In genomic region chr11:94668240-94668793, GRCh38 we compare ENCODE assay signal across 29 cellular contexts.
"Had no signal": no experiment of that assay in that cellular context is flagged by ENCODE, and none has a peak within 500 bp of the region (broad histone marks: within the 10 kb centered on the region; RNA-seq: fewer than 3 reads in every experiment).

No MANE protein-coding gene starts in this region.

- H3K27me3 ChIP-seq: neural progenitor cell, pancreas, spleen, suprapubic skin, thyroid gland, tibial nerve, upper lobe of left lung, vagina had no signal

- ATAC-seq: naive thymus-derived CD8-positive, alpha-beta T cell; natural killer cell treated with Interleukin-12 subunit alpha and Interleukin-12 subunit beta and Interleukin-15 and Interleukin-18, amount 100 ng/mL, for 72 hours; pancreas; right cardiac atrium; sciatic nerve; stimulated activated memory B cell treated with anti-CD40 and anti-IgM and Interleukin-4, amounts not matched to agents 10 μg/mL and 1 μg/mL and 100 μg/mL, for 72 hours; stimulated activated naive CD8-positive, alpha-beta T cell treated with anti-CD3 and anti-CD28 coated beads, Interleukin-15, amount 100 ng/mL, for 72 hours; stimulated activated naive CD8-positive, alpha-beta T cell treated with anti-CD3 and anti-CD28 coated beads, Interleukin-15, Interleukin-2, amounts not matched to agents 100 U/mL and 50 U/mL, for 24 hours had no signal

- H3K9ac ChIP-seq: neural progenitor cell had no signal

- H3K27ac ChIP-seq: neural progenitor cell, pancreas, prostate gland, skin epidermis, spleen, suprapubic skin, thoracic aorta, thyroid gland, tibial nerve, upper lobe of left lung, vagina had no signal

- DNase-seq: naive B cell; naive thymus-derived CD8-positive, alpha-beta T cell; occipital lobe; pancreas; right cardiac atrium; spleen; stimulated activated CD4-positive, alpha-beta T cell treated with anti-CD3 and anti-CD28 coated beads, Interleukin-12 subunit alpha, Interleukin-12 subunit beta, amount 100 ng/mL, for 4 hours; stimulated activated CD4-positive, alpha-beta T cell treated with anti-CD3 and anti-CD28 coated beads, Interleukin-1b, Interleukin-23, amount 100 ng/mL, for 48 hours; stimulated activated CD4-positive, alpha-beta T cell treated with anti-CD3 and anti-CD28 coated beads, Interleukin-4, amount 100 ng/mL, for 1 hour; stimulated activated CD4-positive, alpha-beta T cell treated with anti-CD3 and anti-CD28 coated beads, Interleukin-4, amount 100 ng/mL, for 4 hours; stimulated activated CD8-positive, alpha-beta memory T cell treated with anti-CD3 and anti-CD28 coated beads, Interleukin-4, amount 100 ng/mL, for 48 hours; stimulated activated naive CD4-positive, alpha-beta T cell; stimulated activated naive CD8-positive, alpha-beta T cell treated with anti-CD3 and anti-CD28 coated beads, Interleukin-15, amount 100 ng/mL, for 72 hours; stimulated activated naive CD8-positive, alpha-beta T cell treated with anti-CD3 and anti-CD28 coated beads, Interleukin-15, Interleukin-2, amounts not matched to agents 100 U/mL and 50 U/mL, for 24 hours; thyroid gland; trophoblast cell; upper lobe of left lung had no signal

- H3K27me3 Mint-ChIP-seq: stimulated activated naive CD8-positive, alpha-beta T cell treated with anti-CD3 and anti-CD28 coated beads, Interleukin-15, amount 100 ng/mL, for 72 hours had no signal

- H3K4me1 ChIP-seq: neural progenitor cell, pancreas, prostate gland, spleen, suprapubic skin, thyroid gland, tibial nerve, upper lobe of left lung, vagina had no signal

- H3K4me3 ChIP-seq: neural progenitor cell, pancreas, prostate gland, skin epidermis, smooth muscle cell, spleen, suprapubic skin, thoracic aorta, thyroid gland, tibial nerve, upper lobe of left lung, vagina had no signal

- H3K4me1 Mint-ChIP-seq: naive B cell; naive thymus-derived CD8-positive, alpha-beta T cell; stimulated activated memory B cell treated with anti-CD40 and anti-IgM and Interleukin-4, amounts not matched to agents 10 μg/mL and 1 μg/mL and 100 μg/mL, for 72 hours; stimulated activated naive CD8-positive, alpha-beta T cell treated with anti-CD3 and anti-CD28 coated beads, Interleukin-15, amount 100 ng/mL, for 72 hours had no signal

- H3K4me2 ChIP-seq: neural progenitor cell, smooth muscle cell had no signal

- H3K36me3 Mint-ChIP-seq: naive B cell; naive thymus-derived CD8-positive, alpha-beta T cell; natural killer cell treated with Interleukin-12 subunit alpha and Interleukin-12 subunit beta and Interleukin-15 and Interleukin-18, amount 100 ng/mL, for 72 hours; neural progenitor cell; stimulated activated memory B cell treated with anti-CD40 and anti-IgM and Interleukin-4, amounts not matched to agents 10 μg/mL and 1 μg/mL and 100 μg/mL, for 72 hours had no signal

- H3K4me3 Mint-ChIP-seq: naive B cell; naive thymus-derived CD8-positive, alpha-beta T cell; natural killer cell treated with Interleukin-12 subunit alpha and Interleukin-12 subunit beta and Interleukin-15 and Interleukin-18, amount 100 ng/mL, for 72 hours; neural progenitor cell; stimulated activated memory B cell treated with anti-CD40 and anti-IgM and Interleukin-4, amounts not matched to agents 10 μg/mL and 1 μg/mL and 100 μg/mL, for 72 hours; stimulated activated naive CD8-positive, alpha-beta T cell treated with anti-CD3 and anti-CD28 coated beads, Interleukin-15, amount 100 ng/mL, for 72 hours had no signal

- H3K36me3 ChIP-seq: neural progenitor cell, pancreas, prostate gland, spleen, suprapubic skin, thoracic aorta, thyroid gland, tibial nerve, upper lobe of left lung, vagina had no signal

- FAIRE-seq: pancreas, urothelium cell line had no signal

- H3K9me3 ChIP-seq: pancreas, prostate gland, suprapubic skin, thoracic aorta, thyroid gland, upper lobe of left lung, vagina had no signal

- H3K27ac Mint-ChIP-seq: naive B cell; natural killer cell treated with Interleukin-12 subunit alpha and Interleukin-12 subunit beta and Interleukin-15 and Interleukin-18, amount 100 ng/mL, for 72 hours; neural progenitor cell; stimulated activated memory B cell treated with anti-CD40 and anti-IgM and Interleukin-4, amounts not matched to agents 10 μg/mL and 1 μg/mL and 100 μg/mL, for 72 hours had no signal

- H3K9me3 Mint-ChIP-seq: naive thymus-derived CD8-positive, alpha-beta T cell; natural killer cell treated with Interleukin-12 subunit alpha and Interleukin-12 subunit beta and Interleukin-15 and Interleukin-18, amount 100 ng/mL, for 72 hours; neural progenitor cell had no signal
